16 cellular contexts compared by ENCODE assay signal in the genomic region with DNA sequence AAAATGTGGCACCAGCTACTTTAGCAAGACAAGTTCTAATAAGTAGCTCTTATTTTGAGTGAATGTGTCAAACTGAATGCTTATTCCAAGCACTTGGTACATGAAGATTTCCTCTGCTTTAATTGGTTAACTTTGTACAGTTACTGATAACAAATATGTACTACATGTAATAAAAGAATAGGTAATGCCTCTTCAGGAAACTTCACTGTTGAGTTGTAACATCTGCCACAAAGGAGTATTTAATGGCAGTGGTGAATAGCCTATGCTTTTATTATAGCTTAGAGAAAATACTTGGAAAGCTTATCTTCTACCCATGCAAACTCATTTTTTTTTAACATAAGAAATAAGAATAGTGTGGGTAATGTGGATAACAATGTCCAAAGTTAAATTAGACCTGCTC.
DNase-seq lines count a peak whose midpoint lies in the region; TF ChIP-seq lines count a peak whose summit lies in the region.
"Had no signal": no experiment of that assay in that cellular context is flagged by ENCODE, and none has a peak within 500 bp of the region (broad histone marks: within the 10 kb centered on the region; RNA-seq: fewer than 3 reads in every experiment).

No MANE protein-coding gene starts in this region.

- H3K4me3 ChIP-seq in colonic mucosa (no peak overlapping the region), mucosa of rectum (ENCODE audit: low read length in 2 of 2) (no peak overlapping the region), osteoblast (ENCODE audit: insufficient read depth, low read length) (no peak overlapping the region)
- H3K4me3 ChIP-seq: BLaER1, HAP-1 had no signal

- H3K4me1 ChIP-seq in colonic mucosa (peaks cover 3% of the 10 kb centered on the region), mucosa of rectum (ENCODE audit: control insufficient read depth in 2 of 2, insufficient read depth in 2 of 2, low read length in 2 of 2) (peaks cover 5 to 19% of the 10 kb centered on the region in 2 donors), osteoblast (ENCODE audit: insufficient read depth, low read length) (no peaks in the 10 kb centered on the region)
- H3K4me1 ChIP-seq: HAP-1 had no signal

- H3K36me3 ChIP-seq in colonic mucosa, result no peaks in the 10 kb centered on the region
- H3K36me3 ChIP-seq in mucosa of rectum (ENCODE audit: control insufficient read depth in 2 of 2, insufficient read depth in 2 of 2, low read length in 2 of 2), result peaks cover 11 to 17% of the 10 kb centered on the region in 2 donors
- H3K36me3 ChIP-seq in osteoblast (ENCODE audit: insufficient read depth, low read length), result peaks cover 9% of the 10 kb centered on the region

- no peak for DNase-seq in colonic mucosa
- DNase-seq in osteoblast (ENCODE audit: insufficient read length, low spot score, missing footprints), result no peak
- no peak for DNase-seq in NCI-H2227 treated with DMSO at 0.1 percent for 48 hours (lab: John Stamatoyannopoulos, UW)
- no peak for DNase-seq in NK-92 treated with Interleukin-12 subunit alpha and Interleukin-12 subunit beta, amount 100 ng/mL, for 24 hours (lab: John Stamatoyannopoulos, UW)
- DNase-seq: Caco-2; CD4-positive, CD25-positive, alpha-beta regulatory T cell; CD8-positive, alpha-beta T cell; DMS153; DND-41; GOT3; HFFc6 had no signal

- no peaks in the 10 kb centered on the region for H3K79me2 ChIP-seq in osteoblast (ENCODE audit: insufficient read depth, low read length)

- TF ChIP-seq CTCF in 22Rv1 (IDR thresholded peaks at IDR 0.05) (no peak), colonic mucosa (IDR thresholded peaks at IDR 0.05) (no peak), osteoblast (IDR thresholded peaks at IDR 0.05; ENCODE audit: extremely low read depth, low read depth, low read length) (no peak)

- H3K9me3 ChIP-seq in colonic mucosa, result no peaks in the 10 kb centered on the region
- H3K9me3 ChIP-seq in mucosa of rectum (ENCODE audit: control insufficient read depth in 2 of 2, low read length in 2 of 2), result no peaks in the 10 kb centered on the region
- H3K9me3 ChIP-seq in osteoblast (ENCODE audit: low read depth, low read length), result no peaks in the 10 kb centered on the region
- H3K9me3 ChIP-seq: BLaER1, Caco-2, HAP-1 had no signal

- no peak overlapping the region for H2AFZ ChIP-seq in osteoblast (ENCODE audit: low read length)

- no peaks in the 10 kb centered on the region for H3K27me3 ChIP-seq in colonic mucosa
- no peaks in the 10 kb centered on the region for H3K27me3 ChIP-seq in mucosa of rectum (ENCODE audit: control insufficient read depth in 2 of 2, insufficient read depth in 2 of 2, low read length in 2 of 2)
- H3K27me3 ChIP-seq in osteoblast (ENCODE audit: insufficient read depth, low read length), result no peaks in the 10 kb centered on the region
- H3K27me3 ChIP-seq: BLaER1 had no signal

- intact Hi-C loops in colonic mucosa (cut with DNase I), result no loop called here

- H3K27ac ChIP-seq in 22Rv1 (peak overlapping the region; percentile 99), colonic mucosa (peak overlapping the region; percentile 48), mucosa of rectum (ENCODE audit: low read depth in 2 of 2, low read length in 2 of 2) (peak overlapping the region; percentile 26 to 29), osteoblast (ENCODE audit: low read depth, low read length) (no peak overlapping the region)
- H3K27ac ChIP-seq: BLaER1, C4-2B had no signal

- H3K9ac ChIP-seq in colonic mucosa (ENCODE audit: low read depth in 2 of 2, low read length in 2 of 2) (no peak overlapping the region), mucosa of rectum (ENCODE audit: low read depth in 1 of 2, low read length in 2 of 2) (no peak overlapping the region)
- H3K9ac ChIP-seq: BLaER1 had no signal

- no peaks in the 10 kb centered on the region for H4K20me1 ChIP-seq in osteoblast (ENCODE audit: insufficient read depth, low read length)
- H4K20me1 ChIP-seq: BLaER1 had no signal

- H3K4me2 ChIP-seq in osteoblast (ENCODE audit: insufficient read depth, low read length), result no peak overlapping the region
- H3K4me2 ChIP-seq: BLaER1 had no signal
